11 cellular contexts compared by ENCODE assay signal in genomic region chr5:123448017-123448617, GRCh38. TPM values are rescaled to one million over a fixed set of nuclear protein-coding genes. Genes with fewer than 3 reads are reported as not detected.
DNase-seq lines count a peak whose midpoint lies in the region; ATAC-seq and TF ChIP-seq lines count a peak whose summit lies in the region.
"Had no signal": no experiment of that assay in that cellular context is flagged by ENCODE, and none has a peak within 500 bp of the region (broad histone marks: within the 10 kb centered on the region; RNA-seq: fewer than 3 reads in every experiment).

No MANE protein-coding gene starts in this region.

- ATAC-seq in CD4-positive, CD25-positive, alpha-beta regulatory T cell (ENCODE audit: low read depth in 2 of 2): peak in 1 of 2 donors; percentile 46
- peak; percentile 93 for ATAC-seq in GM18873 (IDR thresholded peaks at IDR 0.05; ENCODE audit: low FRiP score, unreplicated experiment)
- peak; percentile 86 for ATAC-seq in HG02678 (IDR thresholded peaks at IDR 0.05; ENCODE audit: unreplicated experiment)
- ATAC-seq in HG03575 (IDR thresholded peaks at IDR 0.05; ENCODE audit: extremely low read depth, insufficient number of reproducible peaks, low FRiP score, unreplicated experiment): peak; percentile 90
- no peak for ATAC-seq in esophagus mucosa
- ATAC-seq: HCT116 had no signal

- no peak overlapping the region for H2BK120ac ChIP-seq in trophoblast cell (ENCODE audit: insufficient read depth, low read length, poor library complexity)

- no peak overlapping the region for H2BK12ac ChIP-seq in trophoblast cell (ENCODE audit: low read length)

- H3K27ac Mint-ChIP-seq in CD4-positive, CD25-positive, alpha-beta regulatory T cell: peak overlapping the region in 2 of 3 donors; percentile 13 to 75

- WGBS in trophoblast cell (ENCODE audit: extremely low coverage, insufficient coverage, insufficient read length): no CpG with 5 or more reads among the region's 3 CpGs

- no peaks in the 10 kb centered on the region for H3K79me2 ChIP-seq in trophoblast cell (ENCODE audit: control insufficient read depth, insufficient read depth, low read length, poor library complexity)
- H3K79me2 ChIP-seq: hepatocyte had no signal

- no peak overlapping the region for H4K91ac ChIP-seq in trophoblast cell (ENCODE audit: low read depth, low read length)

- no peak overlapping the region for H3K9ac ChIP-seq in trophoblast cell (ENCODE audit: low read length)

- no peak overlapping the region for H3K27ac ChIP-seq in CD4-positive, CD25-positive, alpha-beta regulatory T cell (ENCODE audit: insufficient read depth, low read length, poor library complexity, severe bottlenecking)
- no peak overlapping the region for H3K27ac ChIP-seq in trophoblast cell (ENCODE audit: low read depth, low read length)
- H3K27ac ChIP-seq: hepatocyte had no signal

- H4K8ac ChIP-seq in trophoblast cell (ENCODE audit: low read depth, low read length): no peak overlapping the region

- H3K4me2 ChIP-seq in trophoblast cell (ENCODE audit: low read length): no peak overlapping the region
- H3K4me2 ChIP-seq: hepatocyte had no signal

- peaks cover 6% of the 10 kb centered on the region for H3K4me1 ChIP-seq in CD4-positive, CD25-positive, alpha-beta regulatory T cell (ENCODE audit: control insufficient read depth, insufficient read depth, low read length, poor library complexity, severe bottlenecking)
- no peaks in the 10 kb centered on the region for H3K4me1 ChIP-seq in trophoblast cell (ENCODE audit: control insufficient read depth in 1 of 2, insufficient read depth in 2 of 2, low read length in 2 of 2)

- DNase-seq in CD4-positive, CD25-positive, alpha-beta regulatory T cell: peak in 1 of 3 donors; percentile 80
- no peak for DNase-seq in NCI-H2029 (lab: John Stamatoyannopoulos, UW)
- no peak for DNase-seq in trophoblast cell
- no peak for DNase-seq in erythroblast (lab: John Stamatoyannopoulos, UW)

- no peak for TF ChIP-seq POLR2A in erythroblast (IDR thresholded peaks at IDR 0.05; ENCODE audit: low read length)

- no peak overlapping the region for H2AFZ ChIP-seq in trophoblast cell (ENCODE audit: insufficient read depth, low read length, poor library complexity)
- H2AFZ ChIP-seq: hepatocyte had no signal

- no peaks in the 10 kb centered on the region for H3K36me3 Mint-ChIP-seq in CD4-positive, CD25-positive, alpha-beta regulatory T cell
- H3K36me3 Mint-ChIP-seq: brain had no signal

- H3K9me3 ChIP-seq in CD4-positive, CD25-positive, alpha-beta regulatory T cell (ENCODE audit: control insufficient read depth in 2 of 2, low read length in 2 of 2): no peaks in the 10 kb centered on the region
- H3K9me3 ChIP-seq in trophoblast cell (ENCODE audit: insufficient read depth, low read depth, low read length): no peaks in the 10 kb centered on the region

- H3K27me3 ChIP-seq in CD4-positive, CD25-positive, alpha-beta regulatory T cell (ENCODE audit: control insufficient read depth, insufficient read depth, low read length): no peaks in the 10 kb centered on the region
- no peaks in the 10 kb centered on the region for H3K27me3 ChIP-seq in trophoblast cell (ENCODE audit: insufficient read depth, low read length)
- H3K27me3 ChIP-seq: hepatocyte had no signal

- H3K4me3 Mint-ChIP-seq in CD4-positive, CD25-positive, alpha-beta regulatory T cell: peak overlapping the region; percentile 8 to 51 (median 32)
- H3K4me3 Mint-ChIP-seq: brain had no signal

- H3K9me3 Mint-ChIP-seq in CD4-positive, CD25-positive, alpha-beta regulatory T cell: no peaks in the 10 kb centered on the region
- H3K9me3 Mint-ChIP-seq: brain had no signal

- H3K4me1 Mint-ChIP-seq in CD4-positive, CD25-positive, alpha-beta regulatory T cell: peaks cover 16 to 24% (median 22%) of the 10 kb centered on the region in 4 donors

- H3K27me3 Mint-ChIP-seq in CD4-positive, CD25-positive, alpha-beta regulatory T cell: peaks cover 4% of the 10 kb centered on the region
- H3K27me3 Mint-ChIP-seq: brain had no signal

- H3K23ac ChIP-seq in trophoblast cell (ENCODE audit: low read length): no peak overlapping the region

- H4K12ac ChIP-seq in trophoblast cell (ENCODE audit: low read depth, low read length): no peak overlapping the region

- no peaks in the 10 kb centered on the region for H3K79me1 ChIP-seq in trophoblast cell (ENCODE audit: low read length)

- no peak overlapping the region for H3K4ac ChIP-seq in trophoblast cell (ENCODE audit: low read depth, low read length)

- H3K4me3 ChIP-seq in CD4-positive, CD25-positive, alpha-beta regulatory T cell (ENCODE audit: low read depth, low read length): peak overlapping the region; percentile 17
- no peak overlapping the region for H3K4me3 ChIP-seq in trophoblast cell (ENCODE audit: low read depth, low read length)
- H3K4me3 ChIP-seq: hepatocyte had no signal

- H3K14ac ChIP-seq in trophoblast cell (ENCODE audit: low read length): no peak overlapping the region

- H2BK5ac ChIP-seq in trophoblast cell (ENCODE audit: low read depth, low read length, poor library complexity): no peak overlapping the region

- no peak overlapping the region for H2AK5ac ChIP-seq in trophoblast cell (ENCODE audit: low read length)

- no peak overlapping the region for H3K18ac ChIP-seq in trophoblast cell (ENCODE audit: low read length)

- no peaks in the 10 kb centered on the region for H3K36me3 ChIP-seq in CD4-positive, CD25-positive, alpha-beta regulatory T cell (ENCODE audit: control insufficient read depth, insufficient read depth, low read length)
- no peaks in the 10 kb centered on the region for H3K36me3 ChIP-seq in trophoblast cell (ENCODE audit: control insufficient read depth in 1 of 2, insufficient read depth in 2 of 2, low read length in 2 of 2)

RNA-seq across cellular contexts. Expression of gene CEP120, which starts 24.9 kb away (rescaled TPM):
- total RNA-seq in CD4-positive, CD25-positive, alpha-beta regulatory T cell: 79.9 TPM
- polyA plus RNA-seq in CD4-positive, CD25-positive, alpha-beta regulatory T cell: 10 to 100 TPM; 24.7 to 33.0 (median 29.4) TPM
- 8.2 and 8.3 TPM in 2 replicates for polyA plus RNA-seq in trophoblast cell (2013)
- total RNA-seq in esophagus mucosa: 9.5 TPM
